In genomic region chrX:110143454-110144210, GRCh38 we compare ENCODE assay signal across 14 cellular contexts.
A peak's percentile ranks its signal among the peaks of the same experiment; 100 is the strongest.
DNase-seq lines count a peak whose midpoint lies in the region; ATAC-seq, FAIRE-seq and TF ChIP-seq lines count a peak whose summit lies in the region.
"Had no signal": no experiment of that assay in that cellular context is flagged by ENCODE, and none has a peak within 500 bp of the region (broad histone marks: within the 10 kb centered on the region; RNA-seq: fewer than 3 reads in every experiment).

No MANE protein-coding gene starts in this region.

- no peaks in the 10 kb centered on the region for H3K27me3 ChIP-seq in right cardiac atrium (ENCODE audit: control insufficient read depth, insufficient read depth)
- no peaks in the 10 kb centered on the region for H3K27me3 ChIP-seq in effector memory CD4-positive, alpha-beta T cell (replicated peaks; ENCODE audit: control insufficient read depth, insufficient read depth, low read length, poor library complexity, severe bottlenecking)

- POLR2A ChIA-PET in A549 (lab: Yijun Ruan, JAX), result no interaction called here

- TF ChIP-seq EP300 in A549 (IDR thresholded peaks at IDR 0.05), result no peak

- no peak overlapping the region for H3K4me2 ChIP-seq in A549

- TF ChIP-seq CTCF in A549 (IDR thresholded peaks at IDR 0.05), result no peak

- no peak for DNase-seq in A549 (ENCODE audit: low read depth in 1 of 2, low spot score in 1 of 2)
- DNase-seq in NCI-H1694 treated with DMSO at 0.1 percent for 48 hours (lab: John Stamatoyannopoulos, UW), result peak; percentile 2
- DNase-seq in cerebellar nuclear complex (lab: John Stamatoyannopoulos, UW), result peak; percentile 7 to 13
- DNase-seq in right cardiac atrium, result peak in 1 of 3 donors; percentile 67
- DNase-seq in effector CD4-positive, alpha-beta T cell, result no peak
- DNase-seq in effector CD8-positive, alpha-beta T cell (lab: John Stamatoyannopoulos, UW), result no peak
- no peak for DNase-seq in effector memory CD4-positive, alpha-beta T cell
- no peak for DNase-seq in NCI-H510A (lab: John Stamatoyannopoulos, UW)
- DNase-seq: activated naive CD4-positive, alpha-beta T cell treated with Interleukin-2 at 50 U/mL for 16 hours; mesendoderm; NCI-H2227 treated with DMSO at 0.1 percent for 48 hours; stimulated activated naive CD8-positive, alpha-beta T cell treated with anti-CD3 and anti-CD28 coated beads, Interleukin-15, Interleukin-2, amounts not matched to agents 100 U/mL and 50 U/mL, for 24 hours had no signal

- peak overlapping the region; percentile 11 to 21; a peak in 1 of 6 replicates for H3K27ac ChIP-seq in A549
- peak overlapping the region; percentile 39 for H3K27ac ChIP-seq in right cardiac atrium (ENCODE audit: low read length)
- no peak overlapping the region for H3K27ac ChIP-seq in effector memory CD4-positive, alpha-beta T cell (ENCODE audit: insufficient read depth, low read length, poor library complexity, severe bottlenecking)
- H3K27ac ChIP-seq: SK-N-MC had no signal

- intact Hi-C loops in right cardiac atrium (cut with DNase I), result loop anchor here in 2 of 4 donors (10.0 kb wide), 2 partner anchors 229 to 239 kb away; no protein-coding TSS in a partner anchor

- TF ChIP-seq RAD21 in A549 (conservative IDR thresholded peaks at IDR 0.05 in 1 of 2, IDR thresholded peaks at IDR 0.05 in 1 of 2), result no peak

- H3K4me3 ChIP-seq in A549 (no peak overlapping the region), right cardiac atrium (ENCODE audit: low read length) (no peak overlapping the region)
- H3K4me3 ChIP-seq in effector memory CD4-positive, alpha-beta T cell (ENCODE audit: insufficient read depth, low read depth, low read length, poor library complexity, severe bottlenecking), result no peak overlapping the region
- H3K4me3 ChIP-seq: SK-N-MC had no signal

- H3K4me1 ChIP-seq in A549, result peaks cover 21% of the 10 kb centered on the region
- H3K4me1 ChIP-seq in right cardiac atrium (ENCODE audit: control insufficient read depth, insufficient read depth, low read length), result peaks cover 12% of the 10 kb centered on the region
- no peaks in the 10 kb centered on the region for H3K4me1 ChIP-seq in effector memory CD4-positive, alpha-beta T cell (ENCODE audit: control insufficient read depth, insufficient read depth, low read length, poor library complexity, severe bottlenecking)

- no peak for FAIRE-seq in A549 (lab: Jason Lieb, UNC)
- FAIRE-seq: H1 had no signal

- no peak for ATAC-seq in A549
- peak; percentile 45 to 74 for ATAC-seq in right cardiac atrium
- ATAC-seq: stimulated activated naive CD8-positive, alpha-beta T cell treated with anti-CD3 and anti-CD28 coated beads, Interleukin-15, Interleukin-2, amounts not matched to agents 100 U/mL and 50 U/mL, for 24 hours had no signal

- WGBS in A549 (ENCODE audit: missing lambda C conversion rate), result 92% methylated on average over 5 of the region's 6 CpGs
- 58% methylated on average over 6 of the region's 6 CpGs for WGBS in right cardiac atrium

- no peaks in the 10 kb centered on the region for H3K9me3 ChIP-seq in A549
- H3K9me3 ChIP-seq in right cardiac atrium (ENCODE audit: control insufficient read depth, low read length), result no peaks in the 10 kb centered on the region
- no peaks in the 10 kb centered on the region for H3K9me3 ChIP-seq in effector memory CD4-positive, alpha-beta T cell (ENCODE audit: control insufficient read depth, low read length)

- no peak for TF ChIP-seq POLR2A in A549 (IDR thresholded peaks at IDR 0.05; ENCODE audit: low read length)

- H3K36me3 ChIP-seq in effector memory CD4-positive, alpha-beta T cell (ENCODE audit: control insufficient read depth, insufficient read depth, low read length), result no peaks in the 10 kb centered on the region

- CTCF ChIA-PET in A549 (lab: Yijun Ruan, JAX), result interaction anchor here (1.3 to 10.9 kb wide), 5 partner anchors 12 to 267 kb away, joined by 3 to 130 read pairs (median 6); no protein-coding TSS in a partner anchor

TF ChIP-seq in A549, 52 proteins besides CTCF, POLR2A, EP300 and RAD21:
- TF ChIP-seq POLR2AphosphoS2 (conservative IDR thresholded peaks at IDR 0.05; ENCODE audit: low read length), result no peak
- TF ChIP-seq, protein P1, sequence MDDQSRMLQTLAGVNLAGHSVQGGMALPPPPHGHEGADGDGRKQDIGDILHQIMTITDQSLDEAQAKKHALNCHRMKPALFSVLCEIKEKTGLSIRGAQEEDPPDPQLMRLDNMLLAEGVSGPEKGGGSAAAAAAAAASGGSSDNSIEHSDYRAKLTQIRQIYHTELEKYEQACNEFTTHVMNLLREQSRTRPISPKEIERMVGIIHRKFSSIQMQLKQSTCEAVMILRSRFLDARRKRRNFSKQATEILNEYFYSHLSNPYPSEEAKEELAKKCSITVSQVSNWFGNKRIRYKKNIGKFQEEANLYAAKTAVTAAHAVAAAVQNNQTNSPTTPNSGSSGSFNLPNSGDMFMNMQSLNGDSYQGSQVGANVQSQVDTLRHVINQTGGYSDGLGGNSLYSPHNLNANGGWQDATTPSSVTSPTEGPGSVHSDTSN (IDR thresholded peaks at IDR 0.05), result no peak
- TF ChIP-seq SREBF2 (IDR thresholded peaks at IDR 0.05), result no peak
- TF ChIP-seq BCL3 (IDR thresholded peaks at IDR 0.05), result no peak
- TF ChIP-seq RCOR1 (IDR thresholded peaks at IDR 0.05; ENCODE audit: low read depth, low read length), result no peak
- TF ChIP-seq HOXB5 (CRISPR knock-in tag; IDR thresholded peaks at IDR 0.05), result no peak
- TF ChIP-seq RARB (CRISPR knock-in tag; IDR thresholded peaks at IDR 0.05), result no peak
- no peak for TF ChIP-seq CHD2 (IDR thresholded peaks at IDR 0.05; ENCODE audit: low read length, partially characterized antibody)
- TF ChIP-seq, protein P2, sequence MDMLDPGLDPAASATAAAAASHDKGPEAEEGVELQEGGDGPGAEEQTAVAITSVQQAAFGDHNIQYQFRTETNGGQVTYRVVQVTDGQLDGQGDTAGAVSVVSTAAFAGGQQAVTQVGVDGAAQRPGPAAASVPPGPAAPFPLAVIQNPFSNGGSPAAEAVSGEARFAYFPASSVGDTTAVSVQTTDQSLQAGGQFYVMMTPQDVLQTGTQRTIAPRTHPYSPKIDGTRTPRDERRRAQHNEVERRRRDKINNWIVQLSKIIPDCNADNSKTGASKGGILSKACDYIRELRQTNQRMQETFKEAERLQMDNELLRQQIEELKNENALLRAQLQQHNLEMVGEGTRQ (IDR thresholded peaks at IDR 0.05), result no peak
- TF ChIP-seq, protein P3, sequence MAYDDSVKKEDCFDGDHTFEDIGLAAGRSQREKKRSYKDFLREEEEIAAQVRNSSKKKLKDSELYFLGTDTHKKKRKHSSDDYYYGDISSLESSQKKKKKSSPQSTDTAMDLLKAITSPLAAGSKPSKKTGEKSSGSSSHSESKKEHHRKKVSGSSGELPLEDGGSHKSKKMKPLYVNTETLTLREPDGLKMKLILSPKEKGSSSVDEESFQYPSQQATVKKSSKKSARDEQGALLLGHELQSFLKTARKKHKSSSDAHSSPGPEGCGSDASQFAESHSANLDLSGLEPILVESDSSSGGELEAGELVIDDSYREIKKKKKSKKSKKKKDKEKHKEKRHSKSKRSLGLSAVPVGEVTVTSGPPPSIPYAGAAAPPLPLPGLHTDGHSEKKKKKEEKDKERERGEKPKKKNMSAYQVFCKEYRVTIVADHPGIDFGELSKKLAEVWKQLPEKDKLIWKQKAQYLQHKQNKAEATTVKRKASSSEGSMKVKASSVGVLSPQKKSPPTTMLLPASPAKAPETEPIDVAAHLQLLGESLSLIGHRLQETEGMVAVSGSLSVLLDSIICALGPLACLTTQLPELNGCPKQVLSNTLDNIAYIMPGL (CRISPR knock-in tag; IDR thresholded peaks at IDR 0.05; ENCODE audit: borderline replicate concordance), result no peak
- TF ChIP-seq ZSCAN20 (CRISPR knock-in tag; IDR thresholded peaks at IDR 0.05), result no peak
- TF ChIP-seq, protein P4, sequence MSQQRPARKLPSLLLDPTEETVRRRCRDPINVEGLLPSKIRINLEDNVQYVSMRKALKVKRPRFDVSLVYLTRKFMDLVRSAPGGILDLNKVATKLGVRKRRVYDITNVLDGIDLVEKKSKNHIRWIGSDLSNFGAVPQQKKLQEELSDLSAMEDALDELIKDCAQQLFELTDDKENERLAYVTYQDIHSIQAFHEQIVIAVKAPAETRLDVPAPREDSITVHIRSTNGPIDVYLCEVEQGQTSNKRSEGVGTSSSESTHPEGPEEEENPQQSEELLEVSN (IDR thresholded peaks at IDR 0.05; ENCODE audit: borderline replicate concordance, low read depth), result no peak
- TF ChIP-seq HEYL (CRISPR knock-in tag; IDR thresholded peaks at IDR 0.05), result no peak
- no peak for TF ChIP-seq EHF (CRISPR knock-in tag; IDR thresholded peaks at IDR 0.05)
- TF ChIP-seq FOSB (CRISPR knock-in tag; IDR thresholded peaks at IDR 0.05), result no peak
- TF ChIP-seq KDM1A (IDR thresholded peaks at IDR 0.05; ENCODE audit: low read depth), result no peak

Comparison
In these comparisons a context has a peak if more than half of its experiments do, and no peak if none do; other contexts are left out.
1. ATAC-seq: peak in right cardiac atrium (2 of 2); none in A549 (0 of 2).
2. DNase-seq: peak in NCI-H1694 treated with DMSO at 0.1 percent for 48 hours (single experiment) and cerebellar nuclear complex (2 of 2); none in A549 (0 of 2), effector CD4-positive, alpha-beta T cell (single experiment), effector CD8-positive, alpha-beta T cell (single experiment), effector memory CD4-positive, alpha-beta T cell (0 of 3) and NCI-H510A (single experiment).